39 cellular contexts compared by ENCODE assay signal in the genomic region with DNA sequence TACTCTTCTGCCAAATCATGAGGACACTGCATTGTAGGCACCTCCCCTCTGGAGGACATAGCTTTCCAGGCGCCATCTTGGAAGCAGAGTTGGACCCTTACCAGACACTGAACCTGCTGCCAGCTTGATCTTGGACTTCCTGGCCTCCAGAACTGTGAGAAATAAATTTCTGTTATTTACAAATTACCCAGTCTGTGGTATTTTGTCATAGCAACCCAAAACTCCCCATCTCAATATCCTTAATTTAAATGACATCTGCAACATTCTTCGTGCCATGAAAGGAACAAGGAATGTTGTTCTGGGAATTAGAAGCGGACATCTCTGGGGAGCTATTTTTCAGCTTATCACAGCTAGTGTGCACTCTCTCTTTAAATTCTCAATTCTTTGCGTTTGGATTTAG. TPM values are rescaled to one million over a fixed set of nuclear protein-coding genes. Genes with fewer than 3 reads are reported as not detected.
"Had no signal": no experiment of that assay in that cellular context is flagged by ENCODE, and none has a peak within 500 bp of the region (broad histone marks: within the 10 kb centered on the region; RNA-seq: fewer than 3 reads in every experiment).

No MANE protein-coding gene starts in this region.

- H3K9me3 Mint-ChIP-seq: activated B cell treated with CpG ODN at 0.5 μM for 24 hours; activated CD4-positive, alpha-beta memory T cell treated with anti-CD3 and anti-CD28 coated beads for 36 hours; activated CD4-positive, alpha-beta T cell treated with anti-CD3 and anti-CD28 coated beads, Interleukin-2, amount 10 ng/mL, durations not matched to agents 24 days and 14 days; activated CD8-positive, alpha-beta T cell treated with anti-CD3 and anti-CD28 coated beads for 36 hours; activated naive CD4-positive, alpha-beta T cell treated with anti-CD3 and anti-CD28 coated beads, Interleukin-2, amount 10 ng/mL, durations not matched to agents 7 days and 5 days; activated naive CD4-positive, alpha-beta T cell treated with anti-CD3 and anti-CD28 coated beads, Interleukin-2, amount 50 U/mL, for 24 hours; activated naive CD8-positive, alpha-beta T cell treated with anti-CD3 and anti-CD28 coated beads, Interleukin-2, amount 10 ng/mL, durations not matched to agents 7 days and 5 days; activated naive CD8-positive, alpha-beta T cell treated with anti-CD3 and anti-CD28 coated beads, Interleukin-2, amount 50 U/mL, for 24 hours; activated T-cell treated with anti-CD3 and anti-CD28 coated beads, Interleukin-2, amount 50 U/mL, for 4 hours; activated T-cell treated with anti-CD3 and anti-CD28 coated beads, Interleukin-2, amount 50 U/mL, for 72 hours; activated T-helper 1 cell treated with anti-CD3 and anti-CD28 coated beads, Interleukin-12 subunit alpha, Interleukin-12 subunit beta, Interleukin-2, Interleukin-4 antibody, amounts not matched to agents 30 ng/mL and 10 ng/mL and 1 ng/mL, durations not matched to agents 14 hours and 24 hours and 36 hours; activated T-helper 17 cell treated with anti-CD3 and anti-CD28 coated beads, Interleukin-2, amount 50 U/mL, for 72 hours; central memory CD8-positive, alpha-beta T cell; T-helper 1 cell treated with Interleukin-12 subunit alpha and Interleukin-12 subunit beta and Interleukin-4 antibody, amounts not matched to agents 30 μg/mL and 1 μg/mL, for 36 hours; T-helper 2 cell treated with Interferon-gamma antibody and Interleukin-4, amounts not matched to agents 5 μg/mL and 100 μg/mL, for 36 hours had no signal

- H3K4me3 Mint-ChIP-seq: activated B cell treated with CpG ODN at 0.5 μM for 24 hours; activated CD4-positive, alpha-beta memory T cell treated with anti-CD3 and anti-CD28 coated beads for 36 hours; activated CD4-positive, alpha-beta T cell treated with anti-CD3 and anti-CD28 coated beads, Interleukin-2, amount 10 ng/mL, durations not matched to agents 24 days and 14 days; activated CD8-positive, alpha-beta T cell treated with anti-CD3 and anti-CD28 coated beads for 36 hours; activated naive CD4-positive, alpha-beta T cell treated with anti-CD3 and anti-CD28 coated beads, Interleukin-2, amount 10 ng/mL, durations not matched to agents 7 days and 5 days; activated naive CD4-positive, alpha-beta T cell treated with anti-CD3 and anti-CD28 coated beads, Interleukin-2, amount 50 U/mL, for 24 hours; activated naive CD8-positive, alpha-beta T cell; activated naive CD8-positive, alpha-beta T cell treated with anti-CD3 and anti-CD28 coated beads, Interleukin-2, amount 10 ng/mL, durations not matched to agents 7 days and 5 days; activated naive CD8-positive, alpha-beta T cell treated with anti-CD3 and anti-CD28 coated beads, Interleukin-2, amount 50 U/mL, for 24 hours; activated T-cell treated with anti-CD3 and anti-CD28 coated beads, Interleukin-2, amount 50 U/mL, for 4 hours; activated T-cell treated with anti-CD3 and anti-CD28 coated beads, Interleukin-2, amount 50 U/mL, for 72 hours; activated T-helper 1 cell treated with anti-CD3 and anti-CD28 coated beads, Interleukin-12 subunit alpha, Interleukin-12 subunit beta, Interleukin-2, Interleukin-4 antibody, amounts not matched to agents 30 ng/mL and 10 ng/mL and 1 ng/mL, durations not matched to agents 14 hours and 24 hours and 36 hours; activated T-helper 17 cell treated with anti-CD3 and anti-CD28 coated beads, Interleukin-2, amount 50 U/mL, for 72 hours; central memory CD8-positive, alpha-beta T cell; T-helper 1 cell treated with Interleukin-12 subunit alpha and Interleukin-12 subunit beta and Interleukin-4 antibody, amounts not matched to agents 30 μg/mL and 1 μg/mL, for 36 hours; T-helper 2 cell treated with Interferon-gamma antibody and Interleukin-4, amounts not matched to agents 5 μg/mL and 100 μg/mL, for 36 hours had no signal

- H3K27ac ChIP-seq: ascending aorta, body of pancreas, brain microvascular endothelial cell, breast epithelium, VCaP had no signal

- FAIRE-seq: TTC549 had no signal

- H3K27me3 ChIP-seq: ascending aorta, body of pancreas, brain microvascular endothelial cell, breast epithelium had no signal

- H3K4me3 ChIP-seq: ascending aorta, body of pancreas, breast epithelium had no signal

- H3K27me3 Mint-ChIP-seq: activated CD4-positive, alpha-beta memory T cell treated with anti-CD3 and anti-CD28 coated beads for 36 hours; activated CD8-positive, alpha-beta T cell treated with anti-CD3 and anti-CD28 coated beads for 36 hours; activated naive CD4-positive, alpha-beta T cell treated with anti-CD3 and anti-CD28 coated beads, Interleukin-2, amount 50 U/mL, for 24 hours; activated naive CD8-positive, alpha-beta T cell; activated naive CD8-positive, alpha-beta T cell treated with anti-CD3 and anti-CD28 coated beads, Interleukin-2, amount 50 U/mL, for 24 hours; activated T-helper 17 cell treated with anti-CD3 and anti-CD28 coated beads, Interleukin-2, amount 50 U/mL, for 72 hours had no signal

- H3K36me3 ChIP-seq: ascending aorta, brain microvascular endothelial cell, breast epithelium had no signal

- DNase-seq: activated B cell treated with CpG ODN at 0.5 μM for 24 hours; activated CD4-positive, alpha-beta memory T cell treated with anti-CD3 and anti-CD28 coated beads for 36 hours; activated CD4-positive, alpha-beta T cell treated with anti-CD3 and anti-CD28 coated beads for 4 hours; activated CD4-positive, alpha-beta T cell treated with anti-CD3 and anti-CD28 coated beads, Interleukin-2, amount 10 ng/mL, durations not matched to agents 24 days and 14 days; activated CD4-positive, alpha-beta T cell treated with anti-CD3 and anti-CD28 coated beads, Interleukin-2, amount 50 U/mL, for 1 hour; activated CD4-positive, alpha-beta T cell treated with anti-CD3 and anti-CD28 coated beads, Interleukin-2, amount 50 U/mL, for 4 hours; activated CD4-positive, CD25-positive, alpha-beta regulatory T cell treated with anti-CD3 and anti-CD28 coated beads, Interleukin-2, amount 50 U/mL, for 72 hours; activated CD8-positive, alpha-beta memory T cell treated with anti-CD3 and anti-CD28 coated beads, Interleukin-2, amount 50 U/mL, for 4 hours; activated CD8-positive, alpha-beta T cell treated with anti-CD3 and anti-CD28 coated beads for 36 hours; activated effector memory CD4-positive, alpha-beta T cell treated with anti-CD3 and anti-CD28 coated beads, Interleukin-2, amount 50 U/mL, for 16 hours; activated naive CD4-positive, alpha-beta T cell treated with anti-CD3 and anti-CD28 coated beads, Interleukin-2, amount 10 ng/mL, durations not matched to agents 7 days and 5 days; activated naive CD4-positive, alpha-beta T cell treated with Interleukin-2 at 50 U/mL for 16 hours; activated naive CD8-positive, alpha-beta T cell treated with anti-CD3 and anti-CD28 coated beads, Interleukin-2, amount 10 ng/mL, durations not matched to agents 7 days and 5 days; activated naive CD8-positive, alpha-beta T cell treated with anti-CD3 and anti-CD28 coated beads, Interleukin-2, amount 50 U/mL, for 24 hours; activated T-cell treated with anti-CD3 and anti-CD28 coated beads for 4 hours; activated T-cell treated with anti-CD3 and anti-CD28 coated beads, Interleukin-2, amount 50 U/mL, for 1 hour; activated T-cell treated with anti-CD3 and anti-CD28 coated beads, Interleukin-2, amount 50 U/mL, for 4 hours; activated T-cell treated with anti-CD3 and anti-CD28 coated beads, Interleukin-2, amount 50 U/mL, for 72 hours; amygdala; anterior cingulate cortex; body of pancreas; brain microvascular endothelial cell; caudate nucleus; cerebellar nuclear complex; T-helper 1 cell; T-helper 2 cell; T-helper 9 cell had no signal

- H3K27ac Mint-ChIP-seq: activated B cell treated with CpG ODN at 0.5 μM for 24 hours; activated CD4-positive, alpha-beta memory T cell treated with anti-CD3 and anti-CD28 coated beads for 36 hours; activated CD4-positive, alpha-beta T cell treated with anti-CD3 and anti-CD28 coated beads, Interleukin-2, amount 10 ng/mL, durations not matched to agents 24 days and 14 days; activated CD8-positive, alpha-beta T cell treated with anti-CD3 and anti-CD28 coated beads for 36 hours; activated naive CD4-positive, alpha-beta T cell treated with anti-CD3 and anti-CD28 coated beads, Interleukin-2, amount 10 ng/mL, durations not matched to agents 7 days and 5 days; activated naive CD4-positive, alpha-beta T cell treated with anti-CD3 and anti-CD28 coated beads, Interleukin-2, amount 50 U/mL, for 24 hours; activated naive CD8-positive, alpha-beta T cell; activated naive CD8-positive, alpha-beta T cell treated with anti-CD3 and anti-CD28 coated beads, Interleukin-2, amount 10 ng/mL, durations not matched to agents 7 days and 5 days; activated naive CD8-positive, alpha-beta T cell treated with anti-CD3 and anti-CD28 coated beads, Interleukin-2, amount 50 U/mL, for 24 hours; activated T-cell treated with anti-CD3 and anti-CD28 coated beads, Interleukin-2, amount 50 U/mL, for 72 hours; activated T-helper 1 cell treated with anti-CD3 and anti-CD28 coated beads, Interleukin-12 subunit alpha, Interleukin-12 subunit beta, Interleukin-2, Interleukin-4 antibody, amounts not matched to agents 30 ng/mL and 10 ng/mL and 1 ng/mL, durations not matched to agents 14 hours and 24 hours and 36 hours; activated T-helper 17 cell treated with anti-CD3 and anti-CD28 coated beads, Interleukin-2, amount 50 U/mL, for 72 hours; T-helper 1 cell treated with Interleukin-12 subunit alpha and Interleukin-12 subunit beta and Interleukin-4 antibody, amounts not matched to agents 30 μg/mL and 1 μg/mL, for 36 hours; T-helper 2 cell treated with Interferon-gamma antibody and Interleukin-4, amounts not matched to agents 5 μg/mL and 100 μg/mL, for 36 hours had no signal

- H3K4me1 Mint-ChIP-seq: activated B cell treated with CpG ODN at 0.5 μM for 24 hours; activated CD4-positive, alpha-beta T cell treated with anti-CD3 and anti-CD28 coated beads, Interleukin-2, amount 10 ng/mL, durations not matched to agents 24 days and 14 days; activated naive CD4-positive, alpha-beta T cell treated with anti-CD3 and anti-CD28 coated beads, Interleukin-2, amount 10 ng/mL, durations not matched to agents 7 days and 5 days; activated naive CD4-positive, alpha-beta T cell treated with anti-CD3 and anti-CD28 coated beads, Interleukin-2, amount 50 U/mL, for 24 hours; activated naive CD8-positive, alpha-beta T cell treated with anti-CD3 and anti-CD28 coated beads, Interleukin-2, amount 50 U/mL, for 24 hours; activated T-helper 17 cell treated with anti-CD3 and anti-CD28 coated beads, Interleukin-2, amount 50 U/mL, for 72 hours; central memory CD8-positive, alpha-beta T cell had no signal

- ATAC-seq: activated CD8-positive, alpha-beta T cell treated with anti-CD3 and anti-CD28 coated beads for 36 hours; activated naive CD8-positive, alpha-beta T cell treated with anti-CD3 and anti-CD28 coated beads, Interleukin-2, amount 50 U/mL, for 24 hours; activated T-cell treated with anti-CD3 and anti-CD28 coated beads, Interleukin-2, amount 50 U/mL, for 4 hours; activated T-cell treated with anti-CD3 and anti-CD28 coated beads, Interleukin-2, amount 50 U/mL, for 72 hours; activated T-helper 17 cell treated with anti-CD3 and anti-CD28 coated beads, Interleukin-2, amount 50 U/mL, for 72 hours; body of pancreas had no signal

- H3K9me3 ChIP-seq: ascending aorta, body of pancreas, breast epithelium had no signal

- H3K36me3 Mint-ChIP-seq: activated CD4-positive, alpha-beta memory T cell treated with anti-CD3 and anti-CD28 coated beads for 36 hours; activated naive CD4-positive, alpha-beta T cell treated with anti-CD3 and anti-CD28 coated beads, Interleukin-2, amount 10 ng/mL, durations not matched to agents 7 days and 5 days; activated naive CD8-positive, alpha-beta T cell treated with anti-CD3 and anti-CD28 coated beads, Interleukin-2, amount 10 ng/mL, durations not matched to agents 7 days and 5 days had no signal

- H3K4me1 ChIP-seq: body of pancreas had no signal

RNA-seq across cellular contexts. Expression of a gene that starts 57.4 kb away (rescaled TPM):
- total RNA-seq: activated B cell treated with CpG ODN at 0.5 μM for 24 hours; activated CD4-positive, alpha-beta memory T cell treated with anti-CD3 and anti-CD28 coated beads for 36 hours; activated CD4-positive, alpha-beta T cell treated with anti-CD3 and anti-CD28 coated beads, Interleukin-2, amount 10 ng/mL, durations not matched to agents 24 days and 14 days; activated CD8-positive, alpha-beta memory T cell treated with anti-CD3 and anti-CD28 coated beads for 36 hours; activated CD8-positive, alpha-beta T cell treated with anti-CD3 and anti-CD28 coated beads for 36 hours; activated naive CD8-positive, alpha-beta T cell treated with anti-CD3 and anti-CD28 coated beads, Interleukin-2, amount 10 ng/mL, durations not matched to agents 7 days and 5 days; activated T-cell treated with anti-CD3 and anti-CD28 coated beads, Interleukin-2, amount 50 U/mL, for 4 hours; activated T-cell treated with anti-CD3 and anti-CD28 coated beads, Interleukin-2, amount 50 U/mL, for 72 hours; activated T-helper 1 cell treated with anti-CD3 and anti-CD28 coated beads, Interleukin-12 subunit alpha, Interleukin-12 subunit beta, Interleukin-2, Interleukin-4 antibody, amounts not matched to agents 30 ng/mL and 10 ng/mL and 1 ng/mL, durations not matched to agents 14 hours and 24 hours and 36 hours; ascending aorta; body of pancreas had no signal
